ENCODE assay signal across 15 cellular contexts in genomic region chr20:34030453-34030852, GRCh38.
"Had no signal": no experiment of that assay in that cellular context is flagged by ENCODE, and none has a peak within 500 bp of the region (broad histone marks: within the 10 kb centered on the region; RNA-seq: fewer than 3 reads in every experiment).

No MANE protein-coding gene starts in this region.

- H3K36me3 ChIP-seq: ovary, thyroid gland had no signal

- H3K27me3 ChIP-seq: adrenal gland, ovary, sigmoid colon, spleen, thyroid gland had no signal

- H3K27ac ChIP-seq: adrenal gland, epithelial cell of prostate, lower lobe of right lung, ovary, sigmoid colon, spleen, thyroid gland had no signal

- DNase-seq: activated CD4-positive, alpha-beta T cell treated with anti-CD3 and anti-CD28 coated beads, Interleukin-2, amount 50 U/mL, for 48 hours; activated CD4-positive, CD25-positive, alpha-beta regulatory T cell treated with anti-CD3 and anti-CD28 coated beads, Interleukin-2, amount 50 U/mL, for 72 hours; activated gamma-delta T cell treated with Interleukin-2 at 50 U/mL for 16 hours; adrenal gland; foreskin melanocyte; head of caudate nucleus; left cardiac atrium; lower lobe of right lung; ovary; sigmoid colon; spleen; T-helper 9 cell; thyroid gland had no signal

- H3K9me3 Mint-ChIP-seq: mesothelial cell of epicardium had no signal

- H3K4me3 Mint-ChIP-seq: mesothelial cell of epicardium had no signal

- ATAC-seq: left cardiac atrium, lower lobe of right lung had no signal

- H3K4me3 ChIP-seq: adrenal gland, lower lobe of right lung, ovary, sigmoid colon, spleen, thyroid gland had no signal

- H3K9me3 ChIP-seq: adrenal gland, lower lobe of right lung, ovary, sigmoid colon, spleen, thyroid gland had no signal
